In the genomic region with DNA sequence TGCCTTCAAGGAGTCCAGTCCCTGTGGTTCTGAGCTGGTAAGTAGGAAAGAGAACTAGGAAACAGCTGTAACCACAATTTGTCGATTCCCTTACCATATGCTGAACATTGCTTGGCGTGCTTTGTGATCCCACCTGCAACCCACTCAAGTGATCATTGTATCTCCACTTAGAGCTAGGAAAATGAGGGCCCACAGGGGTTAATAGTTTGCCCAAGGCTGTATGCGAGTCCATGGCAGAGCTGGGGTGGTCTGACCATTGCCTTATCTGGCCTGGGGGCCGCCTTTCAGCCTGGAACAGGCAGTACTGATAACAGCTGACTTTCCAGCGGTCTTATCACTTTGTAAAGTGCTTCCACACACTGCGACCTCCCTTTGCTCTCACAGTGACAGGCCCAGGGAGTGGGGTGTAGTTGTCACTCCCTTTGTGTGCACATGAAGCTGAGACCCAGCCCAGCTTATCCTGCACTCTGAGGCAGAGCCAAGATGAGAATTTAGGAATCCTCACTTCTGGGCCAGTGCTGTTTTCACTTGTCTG, we compare ENCODE assay signal across 1 cellular context.
TF ChIP-seq lines count a peak whose summit lies in the region.

No MANE protein-coding gene starts in this region.

TF ChIP-seq in K562, 482 proteins besides CTCF, POLR2A, EP300 and RAD21 (continued from another document):
- TF ChIP-seq, protein P1, sequence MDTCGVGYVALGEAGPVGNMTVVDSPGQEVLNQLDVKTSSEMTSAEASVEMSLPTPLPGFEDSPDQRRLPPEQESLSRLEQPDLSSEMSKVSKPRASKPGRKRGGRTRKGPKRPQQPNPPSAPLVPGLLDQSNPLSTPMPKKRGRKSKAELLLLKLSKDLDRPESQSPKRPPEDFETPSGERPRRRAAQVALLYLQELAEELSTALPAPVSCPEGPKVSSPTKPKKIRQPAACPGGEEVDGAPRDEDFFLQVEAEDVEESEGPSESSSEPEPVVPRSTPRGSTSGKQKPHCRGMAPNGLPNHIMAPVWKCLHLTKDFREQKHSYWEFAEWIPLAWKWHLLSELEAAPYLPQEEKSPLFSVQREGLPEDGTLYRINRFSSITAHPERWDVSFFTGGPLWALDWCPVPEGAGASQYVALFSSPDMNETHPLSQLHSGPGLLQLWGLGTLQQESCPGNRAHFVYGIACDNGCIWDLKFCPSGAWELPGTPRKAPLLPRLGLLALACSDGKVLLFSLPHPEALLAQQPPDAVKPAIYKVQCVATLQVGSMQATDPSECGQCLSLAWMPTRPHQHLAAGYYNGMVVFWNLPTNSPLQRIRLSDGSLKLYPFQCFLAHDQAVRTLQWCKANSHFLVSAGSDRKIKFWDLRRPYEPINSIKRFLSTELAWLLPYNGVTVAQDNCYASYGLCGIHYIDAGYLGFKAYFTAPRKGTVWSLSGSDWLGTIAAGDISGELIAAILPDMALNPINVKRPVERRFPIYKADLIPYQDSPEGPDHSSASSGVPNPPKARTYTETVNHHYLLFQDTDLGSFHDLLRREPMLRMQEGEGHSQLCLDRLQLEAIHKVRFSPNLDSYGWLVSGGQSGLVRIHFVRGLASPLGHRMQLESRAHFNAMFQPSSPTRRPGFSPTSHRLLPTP (IDR thresholded peaks at IDR 0.05; ENCODE audit: borderline replicate concordance, extremely low read depth, insufficient read length): no peak
- TF ChIP-seq FOXJ3 (CRISPR knock-in tag; IDR thresholded peaks at IDR 0.05): no peak
- no peak for TF ChIP-seq CSDE1 (IDR thresholded peaks at IDR 0.05)
- TF ChIP-seq, protein P2, sequence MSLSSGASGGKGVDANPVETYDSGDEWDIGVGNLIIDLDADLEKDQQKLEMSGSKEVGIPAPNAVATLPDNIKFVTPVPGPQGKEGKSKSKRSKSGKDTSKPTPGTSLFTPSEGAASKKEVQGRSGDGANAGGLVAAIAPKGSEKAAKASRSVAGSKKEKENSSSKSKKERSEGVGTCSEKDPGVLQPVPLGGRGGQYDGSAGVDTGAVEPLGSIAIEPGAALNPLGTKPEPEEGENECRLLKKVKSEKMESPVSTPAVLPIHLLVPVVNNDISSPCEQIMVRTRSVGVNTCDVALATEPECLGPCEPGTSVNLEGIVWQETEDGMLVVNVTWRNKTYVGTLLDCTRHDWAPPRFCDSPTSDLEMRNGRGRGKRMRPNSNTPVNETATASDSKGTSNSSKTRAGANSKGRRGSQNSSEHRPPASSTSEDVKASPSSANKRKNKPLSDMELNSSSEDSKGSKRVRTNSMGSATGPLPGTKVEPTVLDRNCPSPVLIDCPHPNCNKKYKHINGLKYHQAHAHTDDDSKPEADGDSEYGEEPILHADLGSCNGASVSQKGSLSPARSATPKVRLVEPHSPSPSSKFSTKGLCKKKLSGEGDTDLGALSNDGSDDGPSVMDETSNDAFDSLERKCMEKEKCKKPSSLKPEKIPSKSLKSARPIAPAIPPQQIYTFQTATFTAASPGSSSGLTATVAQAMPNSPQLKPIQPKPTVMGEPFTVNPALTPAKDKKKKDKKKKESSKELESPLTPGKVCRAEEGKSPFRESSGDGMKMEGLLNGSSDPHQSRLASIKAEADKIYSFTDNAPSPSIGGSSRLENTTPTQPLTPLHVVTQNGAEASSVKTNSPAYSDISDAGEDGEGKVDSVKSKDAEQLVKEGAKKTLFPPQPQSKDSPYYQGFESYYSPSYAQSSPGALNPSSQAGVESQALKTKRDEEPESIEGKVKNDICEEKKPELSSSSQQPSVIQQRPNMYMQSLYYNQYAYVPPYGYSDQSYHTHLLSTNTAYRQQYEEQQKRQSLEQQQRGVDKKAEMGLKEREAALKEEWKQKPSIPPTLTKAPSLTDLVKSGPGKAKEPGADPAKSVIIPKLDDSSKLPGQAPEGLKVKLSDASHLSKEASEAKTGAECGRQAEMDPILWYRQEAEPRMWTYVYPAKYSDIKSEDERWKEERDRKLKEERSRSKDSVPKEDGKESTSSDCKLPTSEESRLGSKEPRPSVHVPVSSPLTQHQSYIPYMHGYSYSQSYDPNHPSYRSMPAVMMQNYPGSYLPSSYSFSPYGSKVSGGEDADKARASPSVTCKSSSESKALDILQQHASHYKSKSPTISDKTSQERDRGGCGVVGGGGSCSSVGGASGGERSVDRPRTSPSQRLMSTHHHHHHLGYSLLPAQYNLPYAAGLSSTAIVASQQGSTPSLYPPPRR (CRISPR knock-in tag; IDR thresholded peaks at IDR 0.05; ENCODE audit: borderline replicate concordance): no peak
- no peak for TF ChIP-seq ZNF232 (CRISPR knock-in tag; IDR thresholded peaks at IDR 0.05)
- TF ChIP-seq SMAD4 (CRISPR knock-in tag; conservative IDR thresholded peaks at IDR 0.05): peak; percentile 88
- no peak for TF ChIP-seq MITF (IDR thresholded peaks at IDR 0.05)
- TF ChIP-seq CHD2 (IDR thresholded peaks at IDR 0.05; ENCODE audit: low read depth, low read length): no peak
- peak; percentile 88 for TF ChIP-seq KLF16 (IDR thresholded peaks at IDR 0.05)
- peak; percentile 70 for TF ChIP-seq FOSL1 (tag; conservative IDR thresholded peaks at IDR 0.05)
- TF ChIP-seq PPARD (CRISPR knock-in tag; IDR thresholded peaks at IDR 0.05): no peak
- TF ChIP-seq BCOR (IDR thresholded peaks at IDR 0.05): peak; percentile 30; the same call in 1 of the 2 replicates
- peak; percentile 98 for TF ChIP-seq TFAP4 (CRISPR knock-in tag; IDR thresholded peaks at IDR 0.05; ENCODE audit: borderline replicate concordance)
- TF ChIP-seq, protein P3, sequence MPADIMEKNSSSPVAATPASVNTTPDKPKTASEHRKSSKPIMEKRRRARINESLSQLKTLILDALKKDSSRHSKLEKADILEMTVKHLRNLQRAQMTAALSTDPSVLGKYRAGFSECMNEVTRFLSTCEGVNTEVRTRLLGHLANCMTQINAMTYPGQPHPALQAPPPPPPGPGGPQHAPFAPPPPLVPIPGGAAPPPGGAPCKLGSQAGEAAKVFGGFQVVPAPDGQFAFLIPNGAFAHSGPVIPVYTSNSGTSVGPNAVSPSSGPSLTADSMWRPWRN (IDR thresholded peaks at IDR 0.05; ENCODE audit: low read depth): peak; percentile 41; the same call in 1 of the 2 replicates
- TF ChIP-seq NEUROD1 (IDR thresholded peaks at IDR 0.05; ENCODE audit: borderline replicate concordance, low read depth, low read length, partially characterized antibody): peak; percentile 65
